24 cellular contexts compared by ENCODE assay signal in the genomic region with DNA sequence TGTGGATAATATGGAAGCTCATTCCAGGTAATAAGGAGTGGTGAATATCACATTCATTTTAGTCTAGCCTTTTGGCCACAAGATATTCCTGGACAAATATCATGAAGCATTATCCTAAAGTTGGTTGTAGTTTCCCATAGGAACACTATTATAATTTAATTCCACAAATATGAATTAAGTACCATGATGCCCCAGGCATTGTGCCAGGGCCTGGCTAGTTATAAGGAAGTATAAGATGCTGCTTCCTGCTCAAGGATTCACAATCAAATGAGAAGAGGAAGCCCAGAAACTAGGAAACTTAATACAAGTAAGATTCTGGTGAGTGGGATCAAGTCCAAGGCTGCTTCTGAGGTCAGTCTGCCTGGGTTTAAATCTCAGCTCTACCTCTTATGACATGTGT. TPM values are rescaled to one million over a fixed set of nuclear protein-coding genes. Genes with fewer than 3 reads are reported as not detected.
DNase-seq lines count a peak whose midpoint lies in the region; ATAC-seq, FAIRE-seq and TF ChIP-seq lines count a peak whose summit lies in the region.
"Had no signal": no experiment of that assay in that cellular context is flagged by ENCODE, and none has a peak within 500 bp of the region (broad histone marks: within the 10 kb centered on the region; RNA-seq: fewer than 3 reads in every experiment).

No MANE protein-coding gene starts in this region.

- no peak for ATAC-seq in Right ventricle myocardium superior (ENCODE audit: poor library complexity)
- no peak for ATAC-seq in stimulated activated memory B cell treated with anti-CD40 and anti-IgM and Interleukin-4, amounts not matched to agents 10 μg/mL and 1 μg/mL and 100 μg/mL, for 72 hours

- H3K4me1 ChIP-seq in left ventricle myocardium inferior: no peaks in the 10 kb centered on the region
- H3K4me1 ChIP-seq: BE2C, BLaER1 had no signal

- no peaks in the 10 kb centered on the region for H3K4me1 Mint-ChIP-seq in stimulated activated memory B cell treated with anti-CD40 and anti-IgM and Interleukin-4, amounts not matched to agents 10 μg/mL and 1 μg/mL and 100 μg/mL, for 72 hours
- H3K4me1 Mint-ChIP-seq: CD14-positive monocyte; CD4-positive, alpha-beta memory T cell; CD4-positive, CD25-positive, alpha-beta regulatory T cell; CD8-positive, alpha-beta memory T cell had no signal

- H3K9me3 ChIP-seq in left ventricle myocardium inferior (replicated peaks): no peaks in the 10 kb centered on the region
- H3K9me3 ChIP-seq: BE2C had no signal

- no peak overlapping the region for H3K27ac ChIP-seq in left ventricle myocardium inferior (replicated peaks)
- H3K27ac ChIP-seq: BLaER1 had no signal

- no peaks in the 10 kb centered on the region for H3K27me3 Mint-ChIP-seq in stimulated activated memory B cell treated with anti-CD40 and anti-IgM and Interleukin-4, amounts not matched to agents 10 μg/mL and 1 μg/mL and 100 μg/mL, for 72 hours
- H3K27me3 Mint-ChIP-seq: CD4-positive, alpha-beta memory T cell; CD4-positive, CD25-positive, alpha-beta regulatory T cell had no signal

- TF ChIP-seq CTCF in left ventricle myocardium inferior (IDR thresholded peaks at IDR 0.05; ENCODE audit: borderline replicate concordance) (no peak), D721Med (IDR thresholded peaks at IDR 0.05; ENCODE audit: insufficient read depth, missing control alignments) (no peak), retinal pigment epithelial cell (conservative IDR thresholded peaks at IDR 0.05; ENCODE audit: low read depth, low read length) (no peak)

- H3K4me3 Mint-ChIP-seq in stimulated activated memory B cell treated with anti-CD40 and anti-IgM and Interleukin-4, amounts not matched to agents 10 μg/mL and 1 μg/mL and 100 μg/mL, for 72 hours: no peak overlapping the region
- H3K4me3 Mint-ChIP-seq: CD14-positive monocyte; CD4-positive, alpha-beta memory T cell; CD4-positive, CD25-positive, alpha-beta regulatory T cell; CD8-positive, alpha-beta memory T cell had no signal

- DNase-seq in Right ventricle myocardium superior (peak; percentile 50), left ventricle myocardium inferior (no peak), D721Med (ENCODE audit: insufficient read length, low spot score) (no peak), Kasumi-1 (lab: John Stamatoyannopoulos, UW) (peak; percentile 9 to 22), retinal pigment epithelial cell (ENCODE audit: low read depth) (peak; percentile 10), NCI-H446 treated with DMSO at 0.1 percent for 48 hours (lab: John Stamatoyannopoulos, UW) (no peak)
- DNase-seq: 8988T; ACHN; BE2C; C1 segment of cervical spinal cord; CD4-positive, alpha-beta memory T cell; CD4-positive, CD25-positive, alpha-beta regulatory T cell; CD8-positive, alpha-beta memory T cell; COR-L47; DMS79 treated with DMSO at 0.1 percent for 48 hours; GF-D8 had no signal

- H3K4me3 ChIP-seq in left ventricle myocardium inferior (no peak overlapping the region), retinal pigment epithelial cell (ENCODE audit: low read length) (no peak overlapping the region)
- H3K4me3 ChIP-seq: BLaER1 had no signal

- H3K27ac Mint-ChIP-seq in stimulated activated memory B cell treated with anti-CD40 and anti-IgM and Interleukin-4, amounts not matched to agents 10 μg/mL and 1 μg/mL and 100 μg/mL, for 72 hours: no peak overlapping the region
- H3K27ac Mint-ChIP-seq: CD14-positive monocyte; CD4-positive, alpha-beta memory T cell; CD8-positive, alpha-beta memory T cell had no signal

- intact Hi-C loops in Right ventricle myocardium superior (cut with DNase I) (no loop called here), left ventricle myocardium inferior (cut with micrococcal nuclease) (no loop called here)

- H3K27me3 ChIP-seq in left ventricle myocardium inferior (ENCODE audit: low read depth): no peaks in the 10 kb centered on the region
- H3K27me3 ChIP-seq: BE2C, BLaER1 had no signal

- no peaks in the 10 kb centered on the region for H3K36me3 ChIP-seq in left ventricle myocardium inferior
- H3K36me3 ChIP-seq: BE2C, BLaER1 had no signal

- peak; percentile 83 for FAIRE-seq in D721Med (lab: Jason Lieb, UNC)
- FAIRE-seq: A204.1, G401.6, GM12891, GM19239 had no signal

- peaks cover 3% of the 10 kb centered on the region for H3K9me3 Mint-ChIP-seq in stimulated activated memory B cell treated with anti-CD40 and anti-IgM and Interleukin-4, amounts not matched to agents 10 μg/mL and 1 μg/mL and 100 μg/mL, for 72 hours

- H3K36me3 Mint-ChIP-seq in stimulated activated memory B cell treated with anti-CD40 and anti-IgM and Interleukin-4, amounts not matched to agents 10 μg/mL and 1 μg/mL and 100 μg/mL, for 72 hours: no peaks in the 10 kb centered on the region
- H3K36me3 Mint-ChIP-seq: CD14-positive monocyte; CD4-positive, alpha-beta memory T cell; CD4-positive, CD25-positive, alpha-beta regulatory T cell; CD8-positive, alpha-beta memory T cell had no signal

RNA-seq across cellular contexts. Expression of gene ZP4, which starts 30.6 kb away (rescaled TPM):
- not detected for total RNA-seq in Right ventricle myocardium superior
- not detected for total RNA-seq in left ventricle myocardium inferior
- total RNA-seq: A673; CD4-positive, alpha-beta memory T cell; CD4-positive, CD25-positive, alpha-beta regulatory T cell; CD8-positive, alpha-beta memory T cell had no signal

Comparison
In these comparisons a context has a peak if more than half of its experiments do, and no peak if none do; other contexts are left out.
1. DNase-seq: peak in Right ventricle myocardium superior (single experiment), Kasumi-1 (2 of 2) and retinal pigment epithelial cell (single experiment); none in left ventricle myocardium inferior (single experiment), D721Med (single experiment) and NCI-H446 treated with DMSO at 0.1 percent for 48 hours (single experiment).